18 cellular contexts compared by ENCODE assay signal in genomic region chr11:109043318-109043717, GRCh38.
"Had no signal": no experiment of that assay in that cellular context is flagged by ENCODE, and none has a peak within 500 bp of the region (broad histone marks: within the 10 kb centered on the region; RNA-seq: fewer than 3 reads in every experiment).

No MANE protein-coding gene starts in this region.

- H3K9me3 Mint-ChIP-seq: activated CD8-positive, alpha-beta T cell treated with anti-CD3 and anti-CD28 coated beads for 36 hours; activated naive CD8-positive, alpha-beta T cell treated with anti-CD3 and anti-CD28 coated beads, Interleukin-2, amount 10 ng/mL, durations not matched to agents 7 days and 5 days; neural crest cell had no signal

- H3K4me1 Mint-ChIP-seq: immature natural killer cell had no signal

- H3K4me3 Mint-ChIP-seq: activated CD8-positive, alpha-beta T cell treated with anti-CD3 and anti-CD28 coated beads for 36 hours; activated naive CD8-positive, alpha-beta T cell treated with anti-CD3 and anti-CD28 coated beads, Interleukin-2, amount 10 ng/mL, durations not matched to agents 7 days and 5 days; brain; effector memory CD8-positive, alpha-beta T cell; immature natural killer cell; neural crest cell; stimulated activated naive CD8-positive, alpha-beta T cell treated with anti-CD3 and anti-CD28 coated beads, Interleukin-15, Interleukin-2, amounts not matched to agents 100 ng/mL and 50 ng/mL, for 24 hours had no signal

- ATAC-seq: activated CD8-positive, alpha-beta T cell treated with anti-CD3 and anti-CD28 coated beads for 36 hours; effector memory CD8-positive, alpha-beta T cell had no signal

- H3K36me3 Mint-ChIP-seq: activated naive CD8-positive, alpha-beta T cell treated with anti-CD3 and anti-CD28 coated beads, Interleukin-2, amount 10 ng/mL, durations not matched to agents 7 days and 5 days; brain had no signal

- DNase-seq: activated CD4-positive, alpha-beta T cell treated with anti-CD3 and anti-CD28 coated beads for 48 hours; activated CD4-positive, CD25-positive, alpha-beta regulatory T cell; activated CD8-positive, alpha-beta T cell treated with anti-CD3 and anti-CD28 coated beads for 36 hours; activated naive CD4-positive, alpha-beta T cell treated with Interleukin-2 at 50 U/mL for 16 hours; activated naive CD8-positive, alpha-beta T cell treated with anti-CD3 and anti-CD28 coated beads, Interleukin-2, amount 10 ng/mL, durations not matched to agents 7 days and 5 days; activated T-cell treated with anti-CD3 and anti-CD28 coated beads, Interleukin-2, amount 50 U/mL, for 1 hour; caudate nucleus; effector memory CD8-positive, alpha-beta T cell; immature natural killer cell; kidney glomerular epithelial cell; left ventricle myocardium inferior; stimulated activated CD4-positive, alpha-beta T cell treated with anti-CD3 and anti-CD28 coated beads, Interleukin-2, amount 100 ng/mL, for 24 hours; trophoblast cell had no signal

- H3K27me3 Mint-ChIP-seq: activated CD8-positive, alpha-beta T cell treated with anti-CD3 and anti-CD28 coated beads for 36 hours; effector memory CD8-positive, alpha-beta T cell; progenitor cell of endocrine pancreas; stimulated activated naive CD8-positive, alpha-beta T cell treated with anti-CD3 and anti-CD28 coated beads, Interleukin-15, Interleukin-2, amounts not matched to agents 100 ng/mL and 50 ng/mL, for 24 hours had no signal

- H3K27ac Mint-ChIP-seq: activated CD8-positive, alpha-beta T cell treated with anti-CD3 and anti-CD28 coated beads for 36 hours; activated naive CD8-positive, alpha-beta T cell treated with anti-CD3 and anti-CD28 coated beads, Interleukin-2, amount 10 ng/mL, durations not matched to agents 7 days and 5 days; activated T-helper 2 cell treated with anti-CD3 and anti-CD28 coated beads, Interferon-gamma antibody, Interleukin-2, Interleukin-4, amounts not matched to agents 10 μg/mL and 5 μg/mL and 100 μg/mL, durations not matched to agents 14 hours and 24 hours and 36 hours; effector memory CD8-positive, alpha-beta T cell; immature natural killer cell; progenitor cell of endocrine pancreas; stimulated activated naive CD8-positive, alpha-beta T cell treated with anti-CD3 and anti-CD28 coated beads, Interleukin-15, Interleukin-2, amounts not matched to agents 100 ng/mL and 50 ng/mL, for 24 hours had no signal
